ENCODE assay signal across 23 cellular contexts in genomic region chr10:77011823-77012566, GRCh38.
DNase-seq lines count a peak whose midpoint lies in the region; ATAC-seq, FAIRE-seq and TF ChIP-seq lines count a peak whose summit lies in the region.
"Had no signal": no experiment of that assay in that cellular context is flagged by ENCODE, and none has a peak within 500 bp of the region (broad histone marks: within the 10 kb centered on the region; RNA-seq: fewer than 3 reads in every experiment).

No MANE protein-coding gene starts in this region.

- in situ Hi-C loops in HAP-1 (cut with MboI; ENCODE audit: low sequenced_read_pairs), result no loop called here

- H3K4me2 ChIP-seq in A549, result no peak overlapping the region

- POLR2A ChIA-PET in A549 (lab: Yijun Ruan, JAX), result no interaction called here

- TF ChIP-seq CTCF in A549 (IDR thresholded peaks at IDR 0.05) (no peak), chondrocyte (IDR thresholded peaks at IDR 0.05) (no peak), left ventricle myocardium inferior (IDR thresholded peaks at IDR 0.05; ENCODE audit: borderline replicate concordance) (no peak), foreskin keratinocyte (conservative IDR thresholded peaks at IDR 0.05) (no peak)

- peak overlapping the region; percentile 1 for H3K27ac Mint-ChIP-seq in chondrocyte (ENCODE audit: unreplicated experiment)
- H3K27ac Mint-ChIP-seq: activated CD4-positive, alpha-beta T cell treated with anti-CD3 and anti-CD28 coated beads, Interleukin-2, amount 10 ng/mL, durations not matched to agents 24 days and 14 days; activated naive CD4-positive, alpha-beta T cell treated with anti-CD3 and anti-CD28 coated beads for 36 hours; CD8-positive, alpha-beta memory T cell; dendritic cell treated with granulocyte-macrophage colony-stimulating factor and Interleukin-4, amounts not matched to agents 40 ng/mL and 50 ng/mL, for 4 days; mesothelial cell of epicardium had no signal

- no peaks in the 10 kb centered on the region for H3K9me3 Mint-ChIP-seq in chondrocyte (ENCODE audit: low read depth)
- H3K9me3 Mint-ChIP-seq: activated CD4-positive, alpha-beta T cell treated with anti-CD3 and anti-CD28 coated beads, Interleukin-2, amount 10 ng/mL, durations not matched to agents 24 days and 14 days; activated naive CD4-positive, alpha-beta T cell treated with anti-CD3 and anti-CD28 coated beads for 36 hours; dendritic cell treated with granulocyte-macrophage colony-stimulating factor and Interleukin-4, amounts not matched to agents 40 ng/mL and 50 ng/mL, for 4 days; mesothelial cell of epicardium had no signal

- 60% methylated on average over 10 of the region's 10 CpGs for WGBS in A549 (ENCODE audit: missing lambda C conversion rate)

- H3K4me1 Mint-ChIP-seq in chondrocyte (ENCODE audit: low read depth), result peaks cover 33% of the 10 kb centered on the region
- H3K4me1 Mint-ChIP-seq: activated CD4-positive, alpha-beta T cell treated with anti-CD3 and anti-CD28 coated beads, Interleukin-2, amount 10 ng/mL, durations not matched to agents 24 days and 14 days; CD8-positive, alpha-beta memory T cell; mesothelial cell of epicardium had no signal

- H3K27ac ChIP-seq in A549 (no peak overlapping the region), left ventricle myocardium inferior (replicated peaks) (peak overlapping the region; percentile 60), skeletal muscle tissue (ENCODE audit: low read depth, low read length) (peak overlapping the region; percentile 60), foreskin keratinocyte (no peak overlapping the region)
- H3K27ac ChIP-seq: testis had no signal

- H3K9me3 ChIP-seq in A549 (no peaks in the 10 kb centered on the region), left ventricle myocardium inferior (replicated peaks) (peaks cover 3% of the 10 kb centered on the region), skeletal muscle tissue (ENCODE audit: control insufficient read depth in 3 of 3, low read length in 3 of 3) (no peaks in the 10 kb centered on the region), HAP-1 (no peaks in the 10 kb centered on the region)
- H3K9me3 ChIP-seq: testis had no signal

- no peak for TF ChIP-seq RAD21 in A549 (conservative IDR thresholded peaks at IDR 0.05 in 1 of 2, IDR thresholded peaks at IDR 0.05 in 1 of 2)

- H3K36me3 Mint-ChIP-seq in chondrocyte (ENCODE audit: low read depth), result peaks cover 10% of the 10 kb centered on the region
- H3K36me3 Mint-ChIP-seq: CD8-positive, alpha-beta memory T cell; mesothelial cell of epicardium had no signal

- TF ChIP-seq EP300 in A549 (IDR thresholded peaks at IDR 0.05), result no peak

- no peak overlapping the region for H3K4me3 ChIP-seq in A549
- H3K4me3 ChIP-seq in left ventricle myocardium inferior, result no peak overlapping the region
- H3K4me3 ChIP-seq in skeletal muscle tissue (ENCODE audit: low read length in 3 of 3), result no peak overlapping the region
- no peak overlapping the region for H3K4me3 ChIP-seq in HAP-1
- H3K4me3 ChIP-seq: testis had no signal

- no peaks in the 10 kb centered on the region for H3K36me3 ChIP-seq in left ventricle myocardium inferior
- no peaks in the 10 kb centered on the region for H3K36me3 ChIP-seq in skeletal muscle tissue (ENCODE audit: control insufficient read depth in 3 of 3, insufficient read depth in 3 of 3, low read length in 3 of 3)
- H3K36me3 ChIP-seq in HAP-1 (replicated peaks), result no peaks in the 10 kb centered on the region

- intact Hi-C loops in left ventricle myocardium inferior (cut with micrococcal nuclease), result no loop called here

- H3K9ac ChIP-seq in skeletal muscle tissue (ENCODE audit: low read depth in 1 of 3, low read length in 3 of 3), result no peak overlapping the region

- H3K4me3 Mint-ChIP-seq in chondrocyte (ENCODE audit: unreplicated experiment), result no peak overlapping the region
- H3K4me3 Mint-ChIP-seq: activated CD4-positive, alpha-beta T cell treated with anti-CD3 and anti-CD28 coated beads, Interleukin-2, amount 10 ng/mL, durations not matched to agents 24 days and 14 days; activated naive CD4-positive, alpha-beta T cell treated with anti-CD3 and anti-CD28 coated beads for 36 hours; CD8-positive, alpha-beta memory T cell; dendritic cell treated with granulocyte-macrophage colony-stimulating factor and Interleukin-4, amounts not matched to agents 40 ng/mL and 50 ng/mL, for 4 days; mesothelial cell of epicardium had no signal

- H3K27me3 Mint-ChIP-seq in chondrocyte (ENCODE audit: low read depth), result no peaks in the 10 kb centered on the region
- H3K27me3 Mint-ChIP-seq: activated CD4-positive, alpha-beta T cell treated with anti-CD3 and anti-CD28 coated beads, Interleukin-2, amount 10 ng/mL, durations not matched to agents 24 days and 14 days had no signal

- ATAC-seq in A549 (no peak), foreskin keratinocyte (no peak)

- H3K27me3 ChIP-seq in left ventricle myocardium inferior (ENCODE audit: low read depth), result no peaks in the 10 kb centered on the region
- no peaks in the 10 kb centered on the region for H3K27me3 ChIP-seq in skeletal muscle tissue (ENCODE audit: control insufficient read depth in 3 of 3, insufficient read depth in 3 of 3, low read length in 3 of 3)
- H3K27me3 ChIP-seq in foreskin keratinocyte, result peaks cover 2% of the 10 kb centered on the region
- H3K27me3 ChIP-seq in HAP-1 (ENCODE audit: low read depth), result no peaks in the 10 kb centered on the region
- H3K27me3 ChIP-seq: testis had no signal

- H3K4me1 ChIP-seq in A549 (no peaks in the 10 kb centered on the region), left ventricle myocardium inferior (peaks cover 15% of the 10 kb centered on the region), skeletal muscle tissue (ENCODE audit: control insufficient read depth in 3 of 3, insufficient read depth in 3 of 3, low read length in 3 of 3) (peaks cover 7 to 12% (median 10%) of the 10 kb centered on the region in 3 donors), foreskin keratinocyte (no peaks in the 10 kb centered on the region), HAP-1 (no peaks in the 10 kb centered on the region)
- H3K4me1 ChIP-seq: testis had no signal

- CTCF ChIA-PET in A549 (lab: Yijun Ruan, JAX), result no interaction called here

- FAIRE-seq in A549 (lab: Jason Lieb, UNC), result no peak
- FAIRE-seq: A204.1, HTR-8/SVneo, keratinocyte, TTC549 had no signal

- no peak for DNase-seq in A549 (ENCODE audit: low read depth in 1 of 2, low spot score in 1 of 2)
- no peak for DNase-seq in chondrocyte (ENCODE audit: low spot score)
- DNase-seq in left ventricle myocardium inferior, result no peak
- no peak for DNase-seq in activated CD4-positive, alpha-beta T cell treated with anti-CD3 and anti-CD28 coated beads for 1 hour
- DNase-seq in foreskin keratinocyte, result no peak
- no peak for DNase-seq in HAP-1 (ENCODE audit: low spot score in 2 of 2)
- DNase-seq in NCI-H446 (lab: John Stamatoyannopoulos, UW), result no peak
- DNase-seq: activated CD4-positive, alpha-beta T cell treated with anti-CD3 and anti-CD28 coated beads, Interleukin-2, amount 10 ng/mL, durations not matched to agents 24 days and 14 days; activated naive CD4-positive, alpha-beta T cell treated with anti-CD3 and anti-CD28 coated beads for 36 hours; CD8-positive, alpha-beta memory T cell; DND-41; hippocampal formation; NCI-H1436 treated with DMSO at 0.1 percent for 48 hours; NCI-H2227 treated with DMSO at 0.1 percent for 48 hours; stimulated activated CD4-positive, alpha-beta T cell treated with anti-CD3 and anti-CD28 coated beads, Interleukin-2, amount 100 ng/mL, for 48 hours; testis had no signal

- no peak for TF ChIP-seq POLR2A in A549 (IDR thresholded peaks at IDR 0.05; ENCODE audit: low read length)

TF ChIP-seq in A549, 52 proteins besides CTCF, POLR2A, EP300 and RAD21:
- TF ChIP-seq CHD4 (IDR thresholded peaks at IDR 0.05; ENCODE audit: borderline replicate concordance) (no peak), FOXS1 (CRISPR knock-in tag; IDR thresholded peaks at IDR 0.05) (no peak), TFCP2L1 (CRISPR knock-in tag; IDR thresholded peaks at IDR 0.05) (no peak), HEYL (CRISPR knock-in tag; IDR thresholded peaks at IDR 0.05) (no peak), KDM1A (IDR thresholded peaks at IDR 0.05; ENCODE audit: low read depth) (no peak), CBX8 (IDR thresholded peaks at IDR 0.05) (0 out of 2 replicates have a peak, but pooled peaks have one; percentile 65)
- TF ChIP-seq, protein P1, sequence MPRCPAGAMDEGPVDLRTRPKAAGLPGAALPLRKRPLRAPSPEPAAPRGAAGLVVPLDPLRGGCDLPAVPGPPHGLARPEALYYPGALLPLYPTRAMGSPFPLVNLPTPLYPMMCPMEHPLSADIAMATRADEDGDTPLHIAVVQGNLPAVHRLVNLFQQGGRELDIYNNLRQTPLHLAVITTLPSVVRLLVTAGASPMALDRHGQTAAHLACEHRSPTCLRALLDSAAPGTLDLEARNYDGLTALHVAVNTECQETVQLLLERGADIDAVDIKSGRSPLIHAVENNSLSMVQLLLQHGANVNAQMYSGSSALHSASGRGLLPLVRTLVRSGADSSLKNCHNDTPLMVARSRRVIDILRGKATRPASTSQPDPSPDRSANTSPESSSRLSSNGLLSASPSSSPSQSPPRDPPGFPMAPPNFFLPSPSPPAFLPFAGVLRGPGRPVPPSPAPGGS (IDR thresholded peaks at IDR 0.05), result no peak

Comparison
In these comparisons a context has a peak if more than half of its experiments do, and no peak if none do; other contexts are left out.
1. H3K27ac ChIP-seq: peak in left ventricle myocardium inferior (single experiment) and skeletal muscle tissue (single experiment); none in A549 (0 of 2) and foreskin keratinocyte (single experiment).